Comparison of ENCODE assay signal across 24 cellular contexts in the genomic region with DNA sequence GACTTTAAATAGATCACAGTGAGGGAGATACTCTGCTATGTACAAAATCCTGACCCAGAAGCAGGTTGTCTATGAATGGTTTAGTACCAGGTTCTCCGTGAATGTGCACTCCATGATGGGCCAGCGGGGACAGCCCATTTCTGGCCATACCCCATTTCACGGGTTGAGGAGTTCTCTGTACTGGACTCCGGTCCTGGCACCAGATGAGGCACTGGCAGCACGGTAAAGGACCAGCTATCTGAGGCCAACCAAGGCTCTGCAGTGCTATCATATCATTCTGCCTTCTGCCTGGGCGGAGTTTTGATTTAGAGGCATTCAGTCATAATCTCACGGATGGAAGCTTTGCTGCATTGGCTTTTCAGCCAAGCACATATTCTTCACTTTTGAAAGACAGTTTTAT.
"Had no signal": no experiment of that assay in that cellular context is flagged by ENCODE, and none has a peak within 500 bp of the region (broad histone marks: within the 10 kb centered on the region; RNA-seq: fewer than 3 reads in every experiment).

No MANE protein-coding gene starts in this region.

- H3K9me3 ChIP-seq: colonic mucosa, esophagus muscularis mucosa, esophagus squamous epithelium, gastrocnemius medialis had no signal

- H3K4me3 Mint-ChIP-seq: dendritic cell treated with granulocyte-macrophage colony-stimulating factor and Interleukin-4, amounts not matched to agents 40 ng/mL and 50 ng/mL, for 4 days; effector memory CD8-positive, alpha-beta T cell; endodermal cell had no signal

- H3K27ac Mint-ChIP-seq: dendritic cell treated with granulocyte-macrophage colony-stimulating factor and Interleukin-4, amounts not matched to agents 40 ng/mL and 50 ng/mL, for 4 days; effector memory CD8-positive, alpha-beta T cell; endodermal cell had no signal

- DNase-seq: colonic mucosa; cortex of kidney; dermis blood vessel endothelial cell; dorsolateral prefrontal cortex; effector CD4-positive, alpha-beta T cell; effector CD8-positive, alpha-beta T cell; effector memory CD4-positive, alpha-beta T cell; effector memory CD8-positive, alpha-beta T cell; endodermal cell; erythroblast; esophagus squamous epithelium; foreskin fibroblast; foreskin keratinocyte; foreskin melanocyte; gastrocnemius medialis; glutamatergic neuron; head of caudate nucleus; heart right ventricle had no signal

- H3K27me3 ChIP-seq: colonic mucosa, esophagus muscularis mucosa, gastrocnemius medialis had no signal

- ATAC-seq: effector memory CD8-positive, alpha-beta T cell; esophagus mucosa; foreskin keratinocyte; gastrocnemius medialis; gastroesophageal sphincter; heart right ventricle had no signal

- H3K4me3 ChIP-seq: colonic mucosa, coronary artery, dorsolateral prefrontal cortex, esophagus muscularis mucosa, esophagus squamous epithelium, gastrocnemius medialis, gastroesophageal sphincter, heart right ventricle had no signal

- H3K36me3 ChIP-seq: colonic mucosa, esophagus muscularis mucosa, esophagus squamous epithelium, gastrocnemius medialis, gastroesophageal sphincter, heart right ventricle had no signal

- H3K4me1 Mint-ChIP-seq: endodermal cell had no signal

- H3K27ac ChIP-seq: colonic mucosa, coronary artery, dorsolateral prefrontal cortex, epithelial cell of prostate, esophagus muscularis mucosa, esophagus squamous epithelium, foreskin keratinocyte, gastrocnemius medialis, gastroesophageal sphincter, heart right ventricle had no signal

- H3K4me1 ChIP-seq: colonic mucosa, esophagus muscularis mucosa, esophagus squamous epithelium, foreskin keratinocyte, gastrocnemius medialis, gastroesophageal sphincter, heart right ventricle had no signal
